In genomic region chr18:8978394-8978793, GRCh38 we compare ENCODE assay signal across 18 cellular contexts.
A peak's percentile ranks its signal among the peaks of the same experiment; 100 is the strongest.
DNase-seq lines count a peak whose midpoint lies in the region; ATAC-seq and TF ChIP-seq lines count a peak whose summit lies in the region.
"Had no signal": no experiment of that assay in that cellular context is flagged by ENCODE, and none has a peak within 500 bp of the region (broad histone marks: within the 10 kb centered on the region; RNA-seq: fewer than 3 reads in every experiment).

No MANE protein-coding gene starts in this region.

- no peak for TF ChIP-seq CTCF in OCI-LY3 (IDR thresholded peaks at IDR 0.05; ENCODE audit: low read depth, low read length)
- TF ChIP-seq CTCF in transverse colon (IDR thresholded peaks at IDR 0.05): no peak

- peak overlapping the region; percentile 49 for H3K27ac Mint-ChIP-seq in memory B cell

- no peaks in the 10 kb centered on the region for H4K20me1 ChIP-seq in OCI-LY3 (ENCODE audit: insufficient read depth, low read length)

- H3K4me1 ChIP-seq in OCI-LY3 (ENCODE audit: low read length) (peaks cover 50% of the 10 kb centered on the region), transverse colon (peaks cover 0 to 10% (median 0%) of the 10 kb centered on the region in 4 donors)

- H3K36me3 ChIP-seq in OCI-LY3 (replicated peaks; ENCODE audit: low read depth, low read length) (no peaks in the 10 kb centered on the region), transverse colon (no peaks in the 10 kb centered on the region), H7 (replicated peaks; ENCODE audit: control insufficient read depth, insufficient read depth, low read length) (no peaks in the 10 kb centered on the region)

- peak overlapping the region; percentile 33 for H3K4me3 Mint-ChIP-seq in memory B cell

- H3K36me3 Mint-ChIP-seq in memory B cell: peaks cover 1% of the 10 kb centered on the region

- H3K79me2 ChIP-seq in OCI-LY3 (ENCODE audit: low read length): no peaks in the 10 kb centered on the region

- TF ChIP-seq POLR2A in transverse colon (IDR thresholded peaks at IDR 0.05): no peak

- in situ Hi-C loops in transverse colon (cut with MboI; ENCODE audit: low pct_ligation_motif_present in 1 of 4, low pct_unique_long_range_greater_than_20kb in 1 of 4, low sequenced_read_pairs in 3 of 4): loop anchor here (25.0 kb wide), 2 partner anchors 291 to 491 kb away; no protein-coding TSS in a partner anchor

- no peaks in the 10 kb centered on the region for H3K27me3 Mint-ChIP-seq in memory B cell

- DNase-seq in NCI-H1417 (lab: John Stamatoyannopoulos, UW): peak in 2 of 3 experiments; percentile 13 to 21
- DNase-seq in NCI-H1417 treated with DMSO at 0.1 percent for 48 hours (lab: John Stamatoyannopoulos, UW): no peak
- DNase-seq in memory B cell (ENCODE audit: low spot score in 2 of 2): no peak
- no peak for DNase-seq in transverse colon
- DNase-seq in posterior cingulate gyrus: no peak
- DNase-seq in H7: no peak
- DNase-seq: C1 segment of cervical spinal cord; DMS53; GM23248; KG1; NCI-H1105; NCI-H2029; NCI-H226; NCI-H526; NK-92 treated with Interleukin-12 subunit alpha and Interleukin-12 subunit beta, amount 100 ng/mL, for 24 hours had no signal

- H3K4me3 ChIP-seq in OCI-LY3 (ENCODE audit: low read length) (no peak overlapping the region), transverse colon (no peak overlapping the region), H7 (ENCODE audit: insufficient read depth, low read depth, low read length) (no peak overlapping the region)
- H3K4me3 ChIP-seq: GM23248 had no signal

- H3K27me3 ChIP-seq in OCI-LY3 (ENCODE audit: low read depth, low read length) (no peaks in the 10 kb centered on the region), transverse colon (peaks cover 1% of the 10 kb centered on the region), H7 (ENCODE audit: control insufficient read depth, insufficient read depth, low read length) (no peaks in the 10 kb centered on the region)

- no peak overlapping the region for H3K27ac ChIP-seq in OCI-LY3 (ENCODE audit: low read length)
- peak overlapping the region; percentile 54 to 76 (median 66) for H3K27ac ChIP-seq in transverse colon
- H3K27ac ChIP-seq: 22Rv1, GM23248 had no signal

- no peak for TF ChIP-seq EP300 in transverse colon (IDR thresholded peaks at IDR 0.05; ENCODE audit: low read depth)

- H3K4me2 ChIP-seq in OCI-LY3 (ENCODE audit: low read length): peak overlapping the region; percentile 47

- H2AFZ ChIP-seq in OCI-LY3 (ENCODE audit: low read depth, low read length): peak overlapping the region; percentile 89; the same call in 1 of the 2 replicates
- H2AFZ ChIP-seq: GM23248 had no signal

- intact Hi-C loops in transverse colon (cut with DNase I; ENCODE audit: low total_unique reads): no loop called here
- intact Hi-C loops in posterior cingulate gyrus (cut with DNase I): no loop called here

- peaks cover 11% of the 10 kb centered on the region for H3K4me1 Mint-ChIP-seq in memory B cell

- H3K9me3 ChIP-seq in OCI-LY3 (ENCODE audit: insufficient read depth, low read length): no peaks in the 10 kb centered on the region
- H3K9me3 ChIP-seq in transverse colon: no peaks in the 10 kb centered on the region

- H3K9me3 Mint-ChIP-seq in memory B cell: peaks cover 3% of the 10 kb centered on the region

- WGBS in transverse colon (ENCODE audit: low coverage in 1 of 2), 2 donors: 77 to 82% methylated on average over 4 to 6 of the region's 6 CpGs

- no peak overlapping the region for H3K9ac ChIP-seq in OCI-LY3 (ENCODE audit: low read length)
- H3K9ac ChIP-seq: GM23248 had no signal

- ATAC-seq in memory B cell (ENCODE audit: low read depth) (peak; percentile 47), GM19324 (IDR thresholded peaks at IDR 0.05; ENCODE audit: low FRiP score, unreplicated experiment) (no peak)

Comparison
In these comparisons a context has a peak if more than half of its experiments do, and no peak if none do; other contexts are left out.
1. DNase-seq: peak in NCI-H1417 (2 of 3); none in NCI-H1417 treated with DMSO at 0.1 percent for 48 hours (single experiment), memory B cell (0 of 2), transverse colon (single experiment), posterior cingulate gyrus (0 of 10) and H7 (single experiment).